ENCODE assay signal across 1 cellular context in the genomic region with DNA sequence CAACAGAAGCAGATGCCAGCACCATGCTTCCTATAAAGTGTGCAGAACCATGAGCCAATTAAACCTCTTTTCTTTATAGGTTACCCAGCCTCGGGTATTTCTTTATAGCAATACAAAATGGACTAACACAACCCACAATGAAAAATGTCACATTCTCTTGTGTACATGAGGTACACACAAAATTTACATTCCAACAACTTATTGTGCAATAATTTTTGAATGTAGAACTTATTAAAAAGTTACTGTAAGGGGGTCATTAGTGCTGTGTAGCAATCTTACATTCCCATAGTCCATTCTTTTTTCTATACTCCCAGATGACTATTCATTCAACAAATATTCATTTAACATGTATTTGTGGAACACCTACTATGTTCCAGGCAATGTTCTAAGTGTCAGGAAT.
TF ChIP-seq lines count a peak whose summit lies in the region.

No MANE protein-coding gene starts in this region.

TF ChIP-seq in IMR-90, 13 proteins besides CTCF, POLR2A, EP300 and RAD21:
- no peak for TF ChIP-seq RCOR1 (IDR thresholded peaks at IDR 0.05; ENCODE audit: insufficient replicate concordance, low read length)
- TF ChIP-seq, protein P1, sequence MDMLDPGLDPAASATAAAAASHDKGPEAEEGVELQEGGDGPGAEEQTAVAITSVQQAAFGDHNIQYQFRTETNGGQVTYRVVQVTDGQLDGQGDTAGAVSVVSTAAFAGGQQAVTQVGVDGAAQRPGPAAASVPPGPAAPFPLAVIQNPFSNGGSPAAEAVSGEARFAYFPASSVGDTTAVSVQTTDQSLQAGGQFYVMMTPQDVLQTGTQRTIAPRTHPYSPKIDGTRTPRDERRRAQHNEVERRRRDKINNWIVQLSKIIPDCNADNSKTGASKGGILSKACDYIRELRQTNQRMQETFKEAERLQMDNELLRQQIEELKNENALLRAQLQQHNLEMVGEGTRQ (IDR thresholded peaks at IDR 0.05; ENCODE audit: low read depth, low read length), result no peak
- TF ChIP-seq, protein P2, sequence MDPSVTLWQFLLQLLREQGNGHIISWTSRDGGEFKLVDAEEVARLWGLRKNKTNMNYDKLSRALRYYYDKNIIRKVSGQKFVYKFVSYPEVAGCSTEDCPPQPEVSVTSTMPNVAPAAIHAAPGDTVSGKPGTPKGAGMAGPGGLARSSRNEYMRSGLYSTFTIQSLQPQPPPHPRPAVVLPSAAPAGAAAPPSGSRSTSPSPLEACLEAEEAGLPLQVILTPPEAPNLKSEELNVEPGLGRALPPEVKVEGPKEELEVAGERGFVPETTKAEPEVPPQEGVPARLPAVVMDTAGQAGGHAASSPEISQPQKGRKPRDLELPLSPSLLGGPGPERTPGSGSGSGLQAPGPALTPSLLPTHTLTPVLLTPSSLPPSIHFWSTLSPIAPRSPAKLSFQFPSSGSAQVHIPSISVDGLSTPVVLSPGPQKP (IDR thresholded peaks at IDR 0.05; ENCODE audit: borderline replicate concordance, low read depth, low read length), result no peak
- peak; percentile 78 for TF ChIP-seq CEBPB (IDR thresholded peaks at IDR 0.05; ENCODE audit: low read depth, low read length)
